ENCODE assay signal across 8 cellular contexts in genomic region chr15:65184305-65184943, GRCh38. TPM values are rescaled to one million over a fixed set of nuclear protein-coding genes. Genes with fewer than 3 reads are reported as not detected.
DNase-seq lines count a peak whose midpoint lies in the region; ATAC-seq and TF ChIP-seq lines count a peak whose summit lies in the region.

No MANE protein-coding gene starts in this region.

- H3K9me3 Mint-ChIP-seq in activated CD4-positive, alpha-beta T cell treated with anti-CD3 and anti-CD28 coated beads for 36 hours (ENCODE audit: low read depth) = no peaks in the 10 kb centered on the region

- intact Hi-C loops in activated CD4-positive, alpha-beta T cell treated with anti-CD3 and anti-CD28 coated beads for 36 hours (cut with DNase I, micrococcal nuclease) = loop anchor here (2.0 to 10.0 kb wide), 2 partner anchors 102 to 1320 kb away; partner anchors contain the start of genes PARP16 (in 1 of the 2), RPL4 (in 1 of the 2) and ZWILCH (in 1 of the 2)
- intact Hi-C loops in lower lobe of right lung (cut with DNase I) = loop anchor here (10.0 kb wide), 1 partner anchor 90 kb away; no protein-coding TSS in a partner anchor

- POLR2A ChIA-PET in activated CD4-positive, alpha-beta T cell treated with anti-CD3 and anti-CD28 coated beads for 36 hours (lab: Charles Lee) = interaction anchor here (1.5 to 3.4 kb wide), 4 partner anchors 102 to 121 kb away, joined by 11 to 71 read pairs (median 26); partner anchors contain the start of genes PARP16 and RNU5B-1

- H3K4me1 ChIP-seq in DOHH2 (ENCODE audit: control insufficient read depth, low read length) = peaks cover 14% of the 10 kb centered on the region
- peaks cover 21% of the 10 kb centered on the region for H3K4me1 ChIP-seq in lower lobe of right lung

- H3K36me3 ChIP-seq in DOHH2 (ENCODE audit: control insufficient read depth, low read length) = peaks cover 37% of the 10 kb centered on the region
- peaks cover 9% of the 10 kb centered on the region for H3K36me3 ChIP-seq in lower lobe of right lung

- no peaks in the 10 kb centered on the region for H3K9me2 ChIP-seq in DOHH2 (replicated peaks; ENCODE audit: control insufficient read depth, low read length)

- H3K9me3 ChIP-seq in DOHH2 (ENCODE audit: control insufficient read depth, insufficient read depth, low read length) (no peaks in the 10 kb centered on the region), lower lobe of right lung (no peaks in the 10 kb centered on the region)

- peaks cover 21% of the 10 kb centered on the region for H3K36me3 Mint-ChIP-seq in activated CD4-positive, alpha-beta T cell treated with anti-CD3 and anti-CD28 coated beads for 36 hours (ENCODE audit: low read depth)

- H3K4me1 Mint-ChIP-seq in activated CD4-positive, alpha-beta T cell treated with anti-CD3 and anti-CD28 coated beads for 36 hours = peaks cover 30% of the 10 kb centered on the region

- H3K79me2 ChIP-seq in DOHH2 (ENCODE audit: control insufficient read depth, low read length) = peaks cover 61% of the 10 kb centered on the region

- peak overlapping the region; percentile 79 for H3K4me2 ChIP-seq in DOHH2 (ENCODE audit: low read length)

- TF ChIP-seq CTCF in DOHH2 (IDR thresholded peaks at IDR 0.05; ENCODE audit: low read depth, low read length, poor library complexity, severe bottlenecking) = no peak
- no peak for TF ChIP-seq CTCF in lower lobe of right lung (IDR thresholded peaks at IDR 0.05)

- H3K27ac ChIP-seq in DOHH2 (ENCODE audit: low read depth, low read length) (peak overlapping the region; percentile 84), lower lobe of right lung (peak overlapping the region; percentile 93)

- CTCF ChIA-PET in activated CD4-positive, alpha-beta T cell treated with anti-CD3 and anti-CD28 coated beads for 36 hours (lab: Charles Lee) = interaction anchor here (0.8 to 0.9 kb wide), 2 partner anchors 50 to 102 kb away, joined by 3 to 4 read pairs; partner anchors contain the start of genes PARP16 and PDCD7

- no peaks in the 10 kb centered on the region for H3K27me3 Mint-ChIP-seq in activated CD4-positive, alpha-beta T cell treated with anti-CD3 and anti-CD28 coated beads for 36 hours

- ATAC-seq in GM21825 (IDR thresholded peaks at IDR 0.05; ENCODE audit: unreplicated experiment) (peak; percentile 23), lower lobe of right lung (peak; percentile 59 to 60)
- ATAC-seq in activated CD4-positive, alpha-beta T cell treated with anti-CD3 and anti-CD28 coated beads for 36 hours = peak; percentile 5

- peak overlapping the region; percentile 92 for H3K4me3 Mint-ChIP-seq in activated CD4-positive, alpha-beta T cell treated with anti-CD3 and anti-CD28 coated beads for 36 hours

- H3F3A ChIP-seq in DOHH2 (ENCODE audit: control insufficient read depth, insufficient read depth) = peaks cover 9% of the 10 kb centered on the region; the same call in 1 of the 2 replicates

- no peaks in the 10 kb centered on the region for H4K20me1 ChIP-seq in DOHH2 (ENCODE audit: control insufficient read depth, insufficient read depth, low read depth, low read length)

- H3K27ac Mint-ChIP-seq in activated CD4-positive, alpha-beta T cell treated with anti-CD3 and anti-CD28 coated beads for 36 hours = peak overlapping the region; percentile 89

- H3K27me3 ChIP-seq in DOHH2 (ENCODE audit: control insufficient read depth, low read length) (no peaks in the 10 kb centered on the region), lower lobe of right lung (ENCODE audit: low read depth) (no peaks in the 10 kb centered on the region)

- H3K4me3 ChIP-seq in DOHH2 (ENCODE audit: low read length) (peak overlapping the region; percentile 85), lower lobe of right lung (peak overlapping the region; percentile 94)

- DNase-seq in LoVo (ENCODE audit: low spot score) = peak; percentile 63
- peak; percentile 57 for DNase-seq in activated CD4-positive, alpha-beta T cell treated with anti-CD3 and anti-CD28 coated beads for 36 hours
- DNase-seq in dermis blood vessel endothelial cell = peak; percentile 81
- DNase-seq in lower lobe of right lung = peak; percentile 70
- DNase-seq in stimulated activated CD8-positive, alpha-beta memory T cell treated with anti-CD3 and anti-CD28 coated beads, Interleukin-15, amount 100 ng/mL, for 1 hour (ENCODE audit: low read depth) = peak; percentile 6
- DNase-seq in inferior parietal cortex (ENCODE audit: extremely low spot score) = no peak

RNA-seq across cellular contexts. Expression of gene CLPX, which starts 0.7 kb away (rescaled TPM):
- total RNA-seq in activated CD4-positive, alpha-beta T cell treated with anti-CD3 and anti-CD28 coated beads for 36 hours = 10 to 100 TPM; 65.2 to 73.7 TPM
- total RNA-seq in dermis blood vessel endothelial cell (45.3 and 69.3 TPM in 2 replicates), lower lobe of right lung (43.4 TPM)

RNA-seq across cellular contexts. Expression of gene CILP, which starts 26.8 kb away (rescaled TPM):
- not detected for total RNA-seq in activated CD4-positive, alpha-beta T cell treated with anti-CD3 and anti-CD28 coated beads for 36 hours
- total RNA-seq in dermis blood vessel endothelial cell (not detected in 2 replicates), lower lobe of right lung (10.2 TPM)

RNA-seq across cellular contexts. Expression of gene PDCD7, which starts 50.8 kb away (rescaled TPM):
- total RNA-seq in activated CD4-positive, alpha-beta T cell treated with anti-CD3 and anti-CD28 coated beads for 36 hours = 10 to 100 TPM; 16.6 to 24.8 TPM
- 18.7 and 25.0 TPM in 2 replicates for total RNA-seq in dermis blood vessel endothelial cell
- total RNA-seq in lower lobe of right lung = 19.8 TPM

Comparison
In these comparisons a context has a peak if more than half of its experiments do, and no peak if none do; other contexts are left out.
1. ATAC-seq: peak in every context shown above with its lines; median percentile 60 in lower lobe of right lung; 23 in GM21825; 5 in activated CD4-positive, alpha-beta T cell treated with anti-CD3 and anti-CD28 coated beads for 36 hours.
2. RNA of gene CILP, which starts 26.8 kb away (total RNA-seq): 10.2 TPM in lower lobe of right lung (single experiment); not detected in activated CD4-positive, alpha-beta T cell treated with anti-CD3 and anti-CD28 coated beads for 36 hours and not detected in dermis blood vessel endothelial cell; every median in the first group is over 10 times any median in the second.